ENCODE assay signal across 17 cellular contexts in the genomic region with DNA sequence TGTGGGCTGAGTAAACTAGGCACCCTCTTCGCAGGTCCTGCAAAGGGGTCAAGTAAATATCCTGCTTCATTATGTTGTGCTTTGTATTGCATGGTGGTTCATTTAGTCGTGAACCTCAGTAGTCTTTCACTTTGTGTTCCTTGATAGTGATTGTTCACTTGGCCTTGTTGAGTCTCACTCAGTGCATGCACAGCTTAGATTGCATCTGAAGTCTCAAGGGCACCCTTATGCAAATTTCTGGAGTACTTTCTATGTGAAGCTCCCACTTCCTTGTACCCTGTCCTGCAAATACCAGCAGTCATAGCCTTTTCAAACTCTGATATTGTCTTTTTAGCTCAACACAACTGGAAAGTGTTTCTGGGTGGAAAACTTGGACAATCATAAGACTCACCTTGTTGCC.
DNase-seq lines count a peak whose midpoint lies in the region; ATAC-seq, FAIRE-seq and TF ChIP-seq lines count a peak whose summit lies in the region.
"Had no signal": no experiment of that assay in that cellular context is flagged by ENCODE, and none has a peak within 500 bp of the region (broad histone marks: within the 10 kb centered on the region; RNA-seq: fewer than 3 reads in every experiment).

No MANE protein-coding gene starts in this region.

- no peak for TF ChIP-seq POLR2A in GM12891 (IDR thresholded peaks at IDR 0.05; ENCODE audit: low read depth, low read length)

- peak; percentile 75 for ATAC-seq in GM19395 (IDR thresholded peaks at IDR 0.05; ENCODE audit: unreplicated experiment)
- ATAC-seq in HG03039 (IDR thresholded peaks at IDR 0.05; ENCODE audit: unreplicated experiment) = peak; percentile 65
- ATAC-seq: HCT116, natural killer cell, SK-N-SH treated with all-trans-retinoic acid at 6 μM for 48 hours had no signal

- no peak for TF ChIP-seq CTCF in GM13977 (IDR thresholded peaks at IDR 0.05; ENCODE audit: extremely low read depth, insufficient read depth, missing control alignments)

- in situ Hi-C loops in GM13977 (cut with MboI; ENCODE audit: low pct_unique_long_range_greater_than_20kb, low sequenced_read_pairs, unreplicated experiment) = no loop called here

- no peak for DNase-seq in GM12891 (ENCODE audit: insufficient read length, low spot score)
- DNase-seq in NCI-H2029 treated with DMSO at 0.1 percent for 48 hours (lab: John Stamatoyannopoulos, UW) = peak; percentile 45
- DNase-seq in activated gamma-delta T cell (lab: John Stamatoyannopoulos, UW) = no peak
- DNase-seq in GM13977 (ENCODE audit: low spot score) = no peak
- no peak for DNase-seq in cortex of kidney (lab: John Stamatoyannopoulos, UW)
- no peak for DNase-seq in NCI-H526 treated with DMSO at 0.1 percent for 48 hours (lab: John Stamatoyannopoulos, UW)
- DNase-seq: activated CD4-positive, alpha-beta memory T cell treated with anti-CD3 and anti-CD28 coated beads for 36 hours; Calu3; dorsolateral prefrontal cortex; lower lobe of right lung; natural killer cell; NCI-H187 had no signal

- FAIRE-seq in GM12891 (lab: Jason Lieb, UNC) = peak; percentile 33
- FAIRE-seq: astrocyte had no signal

TF ChIP-seq in GM12891, 5 proteins besides CTCF, POLR2A, EP300 and RAD21:
- TF ChIP-seq PAX5 (IDR thresholded peaks at IDR 0.05; ENCODE audit: insufficient read depth, low read length, severe bottlenecking) (no peak), SPI1 (IDR thresholded peaks at IDR 0.05; ENCODE audit: low read depth, low read length) (peak; percentile 38; the same call in 1 of the 2 replicates), POLR2AphosphoS5 (IDR thresholded peaks at IDR 0.05; ENCODE audit: low read depth, low read length) (no peak), POU2F2 (IDR thresholded peaks at IDR 0.05; ENCODE audit: low read depth, low read length) (no peak), TAF1 (IDR thresholded peaks at IDR 0.05; ENCODE audit: low read depth, low read length) (no peak)
